ENCODE assay signal across 9 cellular contexts in genomic region chr14:23299186-23299521, GRCh38. TPM values are rescaled to one million over a fixed set of nuclear protein-coding genes. Genes with fewer than 3 reads are reported as not detected.
DNase-seq lines count a peak whose midpoint lies in the region; ATAC-seq and TF ChIP-seq lines count a peak whose summit lies in the region.
"Had no signal": no experiment of that assay in that cellular context is flagged by ENCODE, and none has a peak within 500 bp of the region (broad histone marks: within the 10 kb centered on the region; RNA-seq: fewer than 3 reads in every experiment).

No MANE protein-coding gene starts in this region.

- peak overlapping the region; percentile 80 to 98 (median 96); a peak in 21 of 22 replicates for H3K4me2 ChIP-seq in BLaER1 treated with 17β-estradiol and CSF1 and Interleukin-3, amounts not matched to agents 10 nM and 100 nM
- 0 out of 2 replicates have a peak overlapping the region, but pooled peaks have one; percentile 79 for H3K4me2 ChIP-seq in PC-9

- H2AFZ ChIP-seq in PC-9, result no peak overlapping the region

- DNase-seq in PC-9, result no peak
- DNase-seq in epithelial cell of esophagus (ENCODE audit: low read depth), result peak; percentile 83
- DNase-seq in progenitor cell of endocrine pancreas (ENCODE audit: low spot score, unreplicated experiment), result no peak
- DNase-seq in NCI-H510A treated with DMSO at 0.1 percent for 48 hours (lab: John Stamatoyannopoulos, UW), result no peak
- DNase-seq: DMS 273 treated with DMSO at 0.1 percent for 48 hours had no signal

- CTCF ChIA-PET in PC-9 (lab: Charles Lee), result interaction anchor here (0.7 kb wide), 1 partner anchor 204 kb away, joined by 16 read pairs; the partner anchor contains the start of gene C14orf119

- peak overlapping the region in 9 of 11 experiments; percentile 16 to 99 (median 96); a peak in 14 of 22 replicates for H3K27ac ChIP-seq in BLaER1 treated with 17β-estradiol and CSF1 and Interleukin-3, amounts not matched to agents 10 nM and 100 nM
- no peak overlapping the region for H3K27ac ChIP-seq in PC-9

- no peaks in the 10 kb centered on the region for H4K20me1 ChIP-seq in BLaER1 treated with 17β-estradiol and CSF1 and Interleukin-3, amounts not matched to agents 10 nM and 100 nM
- no peaks in the 10 kb centered on the region for H4K20me1 ChIP-seq in PC-9 (ENCODE audit: insufficient read depth)

- H3K27me3 ChIP-seq in BLaER1 treated with 17β-estradiol and CSF1 and Interleukin-3, amounts not matched to agents 10 nM and 100 nM, result no peaks in the 10 kb centered on the region
- no peaks in the 10 kb centered on the region for H3K27me3 ChIP-seq in PC-9 (ENCODE audit: insufficient read depth, low read depth)

- H3F3A ChIP-seq in PC-9 (ENCODE audit: insufficient read depth, low read depth), result peaks cover 6% of the 10 kb centered on the region; the same call in 1 of the 2 replicates

- 0 out of 2 replicates have a peak, but pooled peaks cover 8% of the 10 kb centered on the region for H3K79me2 ChIP-seq in PC-9 (ENCODE audit: low read depth)

- H3K4me3 ChIP-seq in BLaER1 treated with 17β-estradiol and CSF1 and Interleukin-3, amounts not matched to agents 10 nM and 100 nM, result peak overlapping the region in 5 of 10 experiments; percentile 69 to 91 (median 87); a peak in 7 of 20 replicates
- H3K4me3 ChIP-seq in PC-9, result no peak overlapping the region
- H3K4me3 ChIP-seq in epithelial cell of esophagus (ENCODE audit: low read length), result peak overlapping the region; percentile 7

- no peak for TF ChIP-seq CTCF in PC-9 (conservative IDR thresholded peaks at IDR 0.05)
- TF ChIP-seq CTCF in epithelial cell of esophagus (IDR thresholded peaks at IDR 0.05; ENCODE audit: insufficient read depth, low read depth, low read length, missing control alignments), result no peak
- no peak for TF ChIP-seq CTCF in progenitor cell of endocrine pancreas (IDR thresholded peaks at IDR 0.05; ENCODE audit: unreplicated experiment)

- no TSS peak for BruUV-seq in PC-9 (replicated peaks; lab: Mats Ljungman, UMichigan)

- peaks cover 1% of the 10 kb centered on the region for H3K36me3 Mint-ChIP-seq in progenitor cell of endocrine pancreas (ENCODE audit: insufficient read depth)

- peaks cover 14 to 34% (median 21%) of the 10 kb centered on the region in 11 experiments; a peak in 17 of 22 replicates for H3K36me3 ChIP-seq in BLaER1 treated with 17β-estradiol and CSF1 and Interleukin-3, amounts not matched to agents 10 nM and 100 nM
- no peaks in the 10 kb centered on the region for H3K36me3 ChIP-seq in PC-9 (ENCODE audit: low read depth)

- peak overlapping the region; percentile 38 for H3K4me3 Mint-ChIP-seq in progenitor cell of endocrine pancreas (ENCODE audit: low read depth)

- H3K4me1 ChIP-seq in BLaER1 treated with 17β-estradiol and CSF1 and Interleukin-3, amounts not matched to agents 10 nM and 100 nM, result peaks cover 33 to 52% (median 44%) of the 10 kb centered on the region in 10 experiments
- H3K4me1 ChIP-seq in PC-9 (replicated peaks; ENCODE audit: insufficient read depth), result peaks cover 8% of the 10 kb centered on the region

- ATAC-seq in GM21367 (IDR thresholded peaks at IDR 0.05; ENCODE audit: unreplicated experiment) (no peak), HG03159 (IDR thresholded peaks at IDR 0.05; ENCODE audit: unreplicated experiment) (no peak), GM18519 (IDR thresholded peaks at IDR 0.05; ENCODE audit: low FRiP score, unreplicated experiment) (no peak)

- H3K27me3 Mint-ChIP-seq in progenitor cell of endocrine pancreas, result no peaks in the 10 kb centered on the region

- no peaks in the 10 kb centered on the region for H3K9me2 ChIP-seq in PC-9 (ENCODE audit: insufficient read depth)

- H3K9me3 Mint-ChIP-seq in progenitor cell of endocrine pancreas (ENCODE audit: low read depth), result no peaks in the 10 kb centered on the region

- intact Hi-C loops in PC-9 (cut with micrococcal nuclease; ENCODE audit: unreplicated experiment), result loop anchor here (1.0 to 5.0 kb wide), 3 partner anchors 34 to 179 kb away; no protein-coding TSS in a partner anchor

- peak overlapping the region in 10 of 11 experiments; percentile 38 to 98 (median 96); a peak in 15 of 22 replicates for H3K9ac ChIP-seq in BLaER1 treated with 17β-estradiol and CSF1 and Interleukin-3, amounts not matched to agents 10 nM and 100 nM

- H3K27ac Mint-ChIP-seq in progenitor cell of endocrine pancreas, result peak overlapping the region; percentile 87

- no peaks in the 10 kb centered on the region for H3K9me3 ChIP-seq in BLaER1 treated with 17β-estradiol and CSF1 and Interleukin-3, amounts not matched to agents 10 nM and 100 nM (replicated peaks in 1 of 11)
- no peaks in the 10 kb centered on the region for H3K9me3 ChIP-seq in PC-9 (ENCODE audit: insufficient read depth, low read depth)

- POLR2A ChIA-PET in PC-9 (lab: Charles Lee; ENCODE audit: unreplicated experiment), result no interaction called here

- H3K4me1 Mint-ChIP-seq in progenitor cell of endocrine pancreas (ENCODE audit: low read depth), result peaks cover 12% of the 10 kb centered on the region

RNA-seq across cellular contexts. Expression of gene PPP1R3E, which starts 3.5 kb away (rescaled TPM):
- total RNA-seq in PC-9 (2021) (8.1 and 9.5 TPM in 2 replicates), progenitor cell of endocrine pancreas (8.4 and 8.9 TPM in 2 replicates)

RNA-seq across cellular contexts. Expression of gene BCL2L2, which starts 7.5 kb away (rescaled TPM):
- total RNA-seq in PC-9 (2021), result 20.3 and 25.7 TPM in 2 replicates
- total RNA-seq in progenitor cell of endocrine pancreas, result 23.7 and 24.3 TPM in 2 replicates

RNA-seq across cellular contexts. Expression of gene HOMEZ, which starts 13.2 kb away (rescaled TPM):
- total RNA-seq in PC-9 (2021) (14.0 TPM in 2 replicates), progenitor cell of endocrine pancreas (21.1 and 22.5 TPM in 2 replicates)

RNA-seq across cellular contexts. Expression of gene PABPN1, which starts 22.1 kb away (rescaled TPM):
- 107 and 142 TPM in 2 replicates for total RNA-seq in PC-9 (2021)
- total RNA-seq in progenitor cell of endocrine pancreas, result 318 and 338 TPM in 2 replicates

RNA-seq across cellular contexts. Expression of gene SLC22A17, which starts 53.5 kb away (rescaled TPM):
- total RNA-seq in PC-9 (2021), result not detected in 2 replicates
- total RNA-seq in progenitor cell of endocrine pancreas, result 26.2 and 29.3 TPM in 2 replicates
